ENCODE assay signal across 1 cellular context in the genomic region with DNA sequence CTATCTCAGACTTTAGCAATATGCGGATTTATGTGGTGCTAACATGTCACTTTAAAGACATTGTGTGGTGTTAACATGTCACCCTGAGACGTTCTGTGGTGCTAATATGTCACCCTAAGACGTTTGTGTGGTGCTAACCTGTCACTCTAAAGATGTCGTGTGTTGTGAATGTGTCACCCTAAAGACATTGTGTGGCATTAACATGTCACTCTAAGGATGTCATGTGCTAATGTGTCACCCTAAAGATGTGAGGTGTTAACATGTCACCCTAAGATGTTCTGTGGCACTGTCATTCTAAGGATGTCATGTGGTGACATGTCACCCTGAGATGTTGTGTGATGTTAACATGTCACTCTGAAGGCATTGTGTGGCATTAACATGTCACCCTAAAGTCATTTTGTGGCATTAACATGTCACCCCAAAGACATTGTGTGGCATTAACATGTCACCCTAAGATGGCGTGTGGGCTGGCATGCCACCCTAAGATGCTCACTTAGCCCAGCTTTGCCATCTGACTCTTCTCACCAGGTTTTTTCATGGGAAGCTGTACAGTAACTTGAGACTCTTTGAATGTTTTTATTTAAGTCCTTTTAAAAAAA.
TF ChIP-seq lines count a peak whose summit lies in the region.

No MANE protein-coding gene starts in this region.

TF ChIP-seq in HepG2, 621 proteins besides CTCF, POLR2A, EP300 and RAD21 (continued from another document):
- TF ChIP-seq ZNF569 (CRISPR knock-in tag; IDR thresholded peaks at IDR 0.05; ENCODE audit: borderline replicate concordance) (no peak), ZNF282 (IDR thresholded peaks at IDR 0.05; ENCODE audit: partially characterized antibody) (no peak)
- TF ChIP-seq, protein P1, sequence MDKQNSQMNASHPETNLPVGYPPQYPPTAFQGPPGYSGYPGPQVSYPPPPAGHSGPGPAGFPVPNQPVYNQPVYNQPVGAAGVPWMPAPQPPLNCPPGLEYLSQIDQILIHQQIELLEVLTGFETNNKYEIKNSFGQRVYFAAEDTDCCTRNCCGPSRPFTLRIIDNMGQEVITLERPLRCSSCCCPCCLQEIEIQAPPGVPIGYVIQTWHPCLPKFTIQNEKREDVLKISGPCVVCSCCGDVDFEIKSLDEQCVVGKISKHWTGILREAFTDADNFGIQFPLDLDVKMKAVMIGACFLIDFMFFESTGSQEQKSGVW (CRISPR knock-in tag; IDR thresholded peaks at IDR 0.05; ENCODE audit: borderline replicate concordance): no peak
